ENCODE assay signal across 15 cellular contexts in genomic region chr11:70378506-70379134, GRCh38. TPM values are rescaled to one million over a fixed set of nuclear protein-coding genes. Genes with fewer than 3 reads are reported as not detected.
DNase-seq lines count a peak whose midpoint lies in the region; ATAC-seq, FAIRE-seq and TF ChIP-seq lines count a peak whose summit lies in the region.
"Had no signal": no experiment of that assay in that cellular context is flagged by ENCODE, and none has a peak within 500 bp of the region (broad histone marks: within the 10 kb centered on the region; RNA-seq: fewer than 3 reads in every experiment).

No MANE protein-coding gene starts in this region.

- POLR2A ChIA-PET in GM12878 (lab: Charles Lee): no interaction called here

- no peak for TF ChIP-seq EP300 in GM12878 (IDR thresholded peaks at IDR 0.05; ENCODE audit: borderline replicate concordance in 1 of 2, control insufficient read depth in 1 of 2, low read depth in 2 of 2, low read length in 2 of 2)

- CTCF ChIA-PET in GM12878 (lab: Yijun Ruan, JAX): interaction anchor here (0.5 to 0.7 kb wide), 2 partner anchors 14 to 38 kb away, joined by 3 to 4 read pairs; no protein-coding TSS in a partner anchor

- TF ChIP-seq CTCF in DOHH2 (IDR thresholded peaks at IDR 0.05; ENCODE audit: low read depth, low read length, poor library complexity, severe bottlenecking) (peak; percentile 27), GM12878 (IDR thresholded peaks at IDR 0.05 in 2 of 3, conservative IDR thresholded peaks at IDR 0.05 in 1 of 3; ENCODE audit: control insufficient read depth in 2 of 3, extremely low read depth in 1 of 3, insufficient read depth in 1 of 3, low read depth in 3 of 3, low read length in 3 of 3) (peak in 2 of 3 experiments; percentile 12 to 18; a peak in 2 of 6 replicates), retinal pigment epithelial cell (conservative IDR thresholded peaks at IDR 0.05; ENCODE audit: low read depth, low read length) (peak; percentile 16)

- no peak overlapping the region for H3K9ac ChIP-seq in GM12878 (ENCODE audit: control insufficient read depth, insufficient read depth, low read length)

- RAD21 ChIA-PET in GM12878 (lab: Charles Lee; ENCODE audit: unreplicated experiment): no interaction called here

- WGBS in GM12878 (ENCODE audit: insufficient coverage, insufficient replicate concordance, low lambda C conversion rate, missing lambda C conversion rate): 82% methylated on average over 9 of the region's 9 CpGs

- no peaks in the 10 kb centered on the region for H3F3A ChIP-seq in DOHH2 (ENCODE audit: control insufficient read depth, insufficient read depth)

- FAIRE-seq in HTR-8/SVneo (lab: Jason Lieb, UNC): peak; percentile 68
- no peak for FAIRE-seq in GM12878 (lab: Jason Lieb, UNC)
- FAIRE-seq: GM18507 had no signal

- H3K9me2 ChIP-seq in DOHH2 (replicated peaks; ENCODE audit: control insufficient read depth, low read length): no peaks in the 10 kb centered on the region

- SMC1A ChIA-PET in GM12878 (lab: Charles Lee; ENCODE audit: uncharacterized antibody, unreplicated experiment): interaction anchor here (0.7 kb wide), 1 partner anchor 684 kb away, joined by 3 read pairs; no protein-coding TSS in a partner anchor

- BruUV-seq in GM12878 (replicated peaks; lab: Mats Ljungman, UMichigan): TSS peak; percentile 35

- H3K36me3 ChIP-seq in DOHH2 (ENCODE audit: control insufficient read depth, low read length) (peaks cover 42% of the 10 kb centered on the region), GM12878 (ENCODE audit: control insufficient read depth in 2 of 2, insufficient read depth in 2 of 2, low read length in 1 of 2) (peaks cover 13 to 15% of the 10 kb centered on the region in 2 experiments)

- H3K27me3 ChIP-seq in DOHH2 (ENCODE audit: control insufficient read depth, low read length) (no peaks in the 10 kb centered on the region), GM12878 (replicated peaks in 1 of 2; ENCODE audit: control insufficient read depth in 2 of 2, insufficient read depth in 2 of 2, low read length in 1 of 2) (no peaks in the 10 kb centered on the region)
- H3K27me3 ChIP-seq: Peyer's patch had no signal

- H3K9me3 ChIP-seq in DOHH2 (ENCODE audit: control insufficient read depth, insufficient read depth, low read length) (no peaks in the 10 kb centered on the region), GM12878 (replicated peaks; ENCODE audit: control insufficient read depth, insufficient read depth, low read length) (no peaks in the 10 kb centered on the region)
- H3K9me3 ChIP-seq: Peyer's patch had no signal

- H4K20me1 ChIP-seq in DOHH2 (ENCODE audit: control insufficient read depth, insufficient read depth, low read depth, low read length) (no peaks in the 10 kb centered on the region; the same call in 1 of the 2 replicates), GM12878 (ENCODE audit: control insufficient read depth, insufficient read depth) (no peaks in the 10 kb centered on the region)

- ATAC-seq in GM12878: no peak
- no peak for ATAC-seq in GM19463 (IDR thresholded peaks at IDR 0.05; ENCODE audit: unreplicated experiment)
- ATAC-seq: activated CD8-positive, alpha-beta memory T cell treated with anti-CD3 and anti-CD28 coated beads, Interleukin-2, amount 10 ng/mL, durations not matched to agents 7 days and 5 days had no signal

- H3K79me2 ChIP-seq in DOHH2 (ENCODE audit: control insufficient read depth, low read length) (no peaks in the 10 kb centered on the region), GM12878 (ENCODE audit: control insufficient read depth, insufficient read depth, low read length) (no peaks in the 10 kb centered on the region)

- no peak for DNase-seq in HTR-8/SVneo (ENCODE audit: insufficient read length, low spot score)
- no peak for DNase-seq in GM12878 (ENCODE audit: low read depth, low spot score)
- no peak for DNase-seq in retinal pigment epithelial cell (ENCODE audit: low read depth)
- no peak for DNase-seq in effector CD4-positive, alpha-beta T cell
- DNase-seq in stimulated activated CD4-positive, alpha-beta T cell treated with anti-CD3 and anti-CD28 coated beads, Interleukin-1b, Interleukin-23, amount 100 ng/mL, for 48 hours: no peak
- DNase-seq in NOMO-1 treated with dmso at 0.1 percent for 144 hours (lab: John Stamatoyannopoulos, UW; ENCODE audit: unreplicated experiment): no peak
- DNase-seq: activated B cell treated with CpG ODN at 0.5 μM for 24 hours; activated CD8-positive, alpha-beta memory T cell treated with anti-CD3 and anti-CD28 coated beads, Interleukin-2, amount 10 ng/mL, durations not matched to agents 7 days and 5 days; activated gamma-delta T cell treated with Interleukin-2 at 50 U/mL for 16 hours; GOT3; NCI-H1417 treated with DMSO at 0.1 percent for 48 hours; Peyer's patch had no signal

- H2AFZ ChIP-seq in GM12878 (ENCODE audit: control insufficient read depth, low read depth, low read length): no peak overlapping the region

- TF ChIP-seq POLR2A in GM12878 (IDR thresholded peaks at IDR 0.05; ENCODE audit: low read depth, low read length): no peak

- H3K4me3 ChIP-seq in DOHH2 (ENCODE audit: low read length) (no peak overlapping the region), GM12878 (no peak overlapping the region), retinal pigment epithelial cell (ENCODE audit: low read length) (no peak overlapping the region)
- H3K4me3 ChIP-seq: Peyer's patch had no signal

- in situ Hi-C loops in GM12878 (cut with MboI): no loop called here

- H3K4me1 ChIP-seq in DOHH2 (ENCODE audit: control insufficient read depth, low read length) (no peaks in the 10 kb centered on the region), GM12878 (ENCODE audit: control insufficient read depth, insufficient read depth, low read length) (no peaks in the 10 kb centered on the region)
- H3K4me1 ChIP-seq: Peyer's patch had no signal

- no peak overlapping the region for H3K4me2 ChIP-seq in DOHH2 (ENCODE audit: low read length)
- H3K4me2 ChIP-seq in GM12878 (ENCODE audit: control insufficient read depth, insufficient read depth): no peak overlapping the region

- TF ChIP-seq RAD21 in GM12878 (IDR thresholded peaks at IDR 0.05; ENCODE audit: insufficient read depth, low read depth, low read length): no peak

- intact Hi-C loops in GM12878 (cut with micrococcal nuclease; ENCODE audit: unreplicated experiment): no loop called here

- H3K27ac ChIP-seq in DOHH2 (ENCODE audit: low read depth, low read length): no peak overlapping the region
- no peak overlapping the region for H3K27ac ChIP-seq in GM12878 (ENCODE audit: control insufficient read depth, insufficient read depth)
- H3K27ac ChIP-seq: Peyer's patch had no signal

TF ChIP-seq in GM12878, 131 proteins besides CTCF, POLR2A, EP300 and RAD21:
- TF ChIP-seq TAF1 (IDR thresholded peaks at IDR 0.05; ENCODE audit: borderline replicate concordance, low read depth, low read length) (no peak), SMARCA5 (IDR thresholded peaks at IDR 0.05) (no peak), POLR2AphosphoS2 (IDR thresholded peaks at IDR 0.05; ENCODE audit: low read depth, low read length) (no peak), RBBP5 (conservative IDR thresholded peaks at IDR 0.05) (no peak), GABPA (IDR thresholded peaks at IDR 0.05; ENCODE audit: low read depth) (no peak), RUNX3 (IDR thresholded peaks at IDR 0.05; ENCODE audit: low read length) (no peak), ZBTB33 (IDR thresholded peaks at IDR 0.05) (no peak)

RNA-seq across cellular contexts. Expression of gene CTTN, which starts 19.7 kb away (rescaled TPM):
- 360 and 399 TPM in 2 replicates for total RNA-seq in GM12878 (2013; cell fraction: nucleolus; rRNA removed)
- total RNA-seq in GM12878 (2014; rRNA removed) (10.8 and 11.0 TPM in 2 replicates), GM12878 (2014; rRNA removed; fragmentation: Illumina TruSeq; extraction: Trizol) (9.3 and 10.0 TPM in 2 replicates), GM12878 (2021) (12.5 and 14.3 TPM in 2 replicates)
- polyA plus RNA-seq in GM12878 (2011; ENCODE audit: low read depth): 11.8 TPM
- polyA plus RNA-seq in GM12878 (2011; rRNA removed) (37.8 and 37.9 TPM in 2 replicates), GM12878 (2014; fragmentation: Illumina TruSeq; extraction: Trizol) (8.7 and 12.5 TPM in 2 replicates), GM12878 (2014; fragmentation: Nextera tagmentation; extraction: Ambion mirVana) (1 to 10 TPM; 1.1 to 1.4 TPM), GM12878 (2014; rRNA removed) (11.8 and 12.6 TPM in 2 replicates), GM12878 (2016; fragmentation: Nextera tagmentation; extraction: Ambion mirVana) (10 to 100 TPM; 16.8 to 18.1 TPM)
- polyA plus RNA-seq in GM12878 (2011; cell fraction: cytosol; rRNA removed): 28.5 and 29.7 TPM in 2 replicates
- polyA plus RNA-seq in GM12878 (2011; cell fraction: nucleus; rRNA removed): 203 and 245 TPM in 2 replicates
- polyA plus RNA-seq in GM12878 (2012): 20.7 and 24.8 TPM in 2 replicates
- polyA minus RNA-seq in GM12878 (2011; rRNA and poly(A)+ RNA removed): 49.3 and 55.4 TPM in 2 replicates
- polyA minus RNA-seq in GM12878 (2011; cell fraction: cytosol; rRNA and poly(A)+ RNA removed): 17.2 and 19.4 TPM in 2 replicates
- polyA minus RNA-seq in GM12878 (2011; cell fraction: nucleus; rRNA and poly(A)+ RNA removed): 57.9 and 82.0 TPM in 2 replicates
